ENCODE assay signal across 1 cellular context in genomic region chr11:121248496-121248895, GRCh38.
TF ChIP-seq lines count a peak whose summit lies in the region.

No MANE protein-coding gene starts in this region.

TF ChIP-seq in GM23338, 12 proteins besides CTCF, POLR2A, EP300 and RAD21 (continued from another document):
- TF ChIP-seq ZNF462 (CRISPR knock-in tag; IDR thresholded peaks at IDR 0.05), result no peak
- no peak for TF ChIP-seq ZNF114 (CRISPR knock-in tag; IDR thresholded peaks at IDR 0.05)
TF ChIP-seq in GM23338: peak in this region for 0.
